In the genomic region with DNA sequence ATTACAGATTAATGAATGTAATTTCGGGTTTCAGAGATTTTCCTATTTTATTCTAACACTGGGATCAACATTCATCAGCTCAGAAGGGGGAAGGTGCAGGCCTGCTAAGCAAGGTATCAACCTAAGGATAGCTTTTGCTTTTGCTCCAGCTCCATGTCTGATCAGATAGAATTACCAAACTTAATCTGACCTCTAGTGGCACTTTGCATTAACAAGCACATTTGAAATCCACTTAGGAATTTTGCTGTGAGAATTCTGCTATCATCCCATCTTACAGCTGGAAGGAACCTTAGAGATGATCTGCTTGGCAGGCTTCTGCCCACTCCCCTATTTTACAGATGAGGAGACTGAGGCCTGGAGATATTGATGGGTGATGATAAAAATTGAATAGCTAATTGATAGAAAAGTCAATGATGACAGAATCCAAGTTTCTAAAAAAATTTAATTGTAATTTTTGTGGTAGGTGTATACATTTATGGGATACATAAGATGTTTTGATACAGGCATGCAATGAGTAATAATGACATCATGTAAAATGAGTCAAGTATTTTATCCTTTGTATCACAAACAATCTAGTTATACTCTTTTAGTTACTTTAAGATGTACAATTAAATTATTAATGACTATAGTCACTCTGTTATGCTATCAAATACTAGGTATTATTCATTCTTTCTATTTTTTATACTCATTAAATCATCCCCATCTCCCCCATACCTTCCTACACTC, we compare ENCODE assay signal across 9 cellular contexts.
DNase-seq lines count a peak whose midpoint lies in the region; ATAC-seq and TF ChIP-seq lines count a peak whose summit lies in the region.
"Had no signal": no experiment of that assay in that cellular context is flagged by ENCODE, and none has a peak within 500 bp of the region (broad histone marks: within the 10 kb centered on the region; RNA-seq: fewer than 3 reads in every experiment).

No MANE protein-coding gene starts in this region.

- H3K4me3 Mint-ChIP-seq in activated T-cell treated with anti-CD3 and anti-CD28 coated beads, Interleukin-2, amount 50 U/mL, for 72 hours: no peak overlapping the region
- H3K4me3 Mint-ChIP-seq: activated naive CD4-positive, alpha-beta T cell treated with anti-CD3 and anti-CD28 coated beads, Interleukin-2, amount 50 U/mL, for 24 hours had no signal

- peak overlapping the region; percentile 66 for H3K27ac Mint-ChIP-seq in activated T-cell treated with anti-CD3 and anti-CD28 coated beads, Interleukin-2, amount 50 U/mL, for 72 hours
- H3K27ac Mint-ChIP-seq: activated naive CD4-positive, alpha-beta T cell treated with anti-CD3 and anti-CD28 coated beads, Interleukin-2, amount 50 U/mL, for 24 hours had no signal

- intact Hi-C loops in breast epithelium (cut with DNase I; ENCODE audit: low total_unique reads) (loop anchor here (10.0 kb wide), 1 partner anchor 411 kb away; no protein-coding TSS in a partner anchor), tibial artery (cut with DNase I; ENCODE audit: low total_unique reads) (loop anchor here (2.0 to 10.0 kb wide), 3 partner anchors 221 to 415 kb away; no protein-coding TSS in a partner anchor)

- H3K36me3 ChIP-seq in breast epithelium: no peaks in the 10 kb centered on the region
- no peaks in the 10 kb centered on the region for H3K36me3 ChIP-seq in tibial artery

- no peaks in the 10 kb centered on the region for H3K9me3 ChIP-seq in breast epithelium
- H3K9me3 ChIP-seq in tibial artery: no peaks in the 10 kb centered on the region

- no peak for DNase-seq in activated T-cell treated with anti-CD3 and anti-CD28 coated beads, Interleukin-2, amount 50 U/mL, for 72 hours
- no peak for DNase-seq in activated T-cell treated with anti-CD3 and anti-CD28 coated beads, Interleukin-2, amount 50 U/mL, for 1 hour
- DNase-seq in NCI-H69 (lab: John Stamatoyannopoulos, UW) (peak; percentile 64), breast epithelium (ENCODE audit: low spot score in 2 of 2) (no peak), kidney tubule cell (ENCODE audit: low spot score) (peak; percentile 90), tibial artery (no peak)

- TF ChIP-seq POLR2A in breast epithelium (IDR thresholded peaks at IDR 0.05): no peak

- peaks cover 1 to 4% of the 10 kb centered on the region in 2 donors for H3K36me3 Mint-ChIP-seq in activated T-cell treated with anti-CD3 and anti-CD28 coated beads, Interleukin-2, amount 50 U/mL, for 72 hours (ENCODE audit: insufficient read depth in 2 of 2)

- no peak for ATAC-seq in activated T-cell treated with anti-CD3 and anti-CD28 coated beads, Interleukin-2, amount 50 U/mL, for 72 hours (replicated peaks in 1 of 2)
- ATAC-seq in HG03342 (IDR thresholded peaks at IDR 0.05; ENCODE audit: unreplicated experiment): peak; percentile 52
- no peak for ATAC-seq in HG02981 (IDR thresholded peaks at IDR 0.05; ENCODE audit: unreplicated experiment)

- peaks cover 23% of the 10 kb centered on the region for H3K27me3 Mint-ChIP-seq in activated T-cell treated with anti-CD3 and anti-CD28 coated beads, Interleukin-2, amount 50 U/mL, for 72 hours (ENCODE audit: low read depth)
- H3K27me3 Mint-ChIP-seq: activated naive CD4-positive, alpha-beta T cell treated with anti-CD3 and anti-CD28 coated beads, Interleukin-2, amount 50 U/mL, for 24 hours had no signal

- H3K27ac ChIP-seq in breast epithelium (no peak overlapping the region), tibial artery (no peak overlapping the region)

- no peaks in the 10 kb centered on the region for H3K27me3 ChIP-seq in breast epithelium
- H3K27me3 ChIP-seq in tibial artery: no peaks in the 10 kb centered on the region

- H3K4me1 Mint-ChIP-seq in activated T-cell treated with anti-CD3 and anti-CD28 coated beads, Interleukin-2, amount 50 U/mL, for 72 hours (ENCODE audit: low read depth): peaks cover 55% of the 10 kb centered on the region

- TF ChIP-seq CTCF in breast epithelium (IDR thresholded peaks at IDR 0.05) (peak; percentile 63 to 75 (median 67)), tibial artery (IDR thresholded peaks at IDR 0.05) (peak; percentile 56 to 81)

- no peaks in the 10 kb centered on the region for H3K4me1 ChIP-seq in breast epithelium
- H3K4me1 ChIP-seq in tibial artery: peaks cover 0 to 12% (median 5%) of the 10 kb centered on the region in 4 donors

- peaks cover 0 to 2% of the 10 kb centered on the region in 2 donors for H3K9me3 Mint-ChIP-seq in activated T-cell treated with anti-CD3 and anti-CD28 coated beads, Interleukin-2, amount 50 U/mL, for 72 hours
- H3K9me3 Mint-ChIP-seq: activated naive CD4-positive, alpha-beta T cell treated with anti-CD3 and anti-CD28 coated beads, Interleukin-2, amount 50 U/mL, for 24 hours had no signal

- no peak overlapping the region for H3K4me3 ChIP-seq in breast epithelium
- no peak overlapping the region for H3K4me3 ChIP-seq in tibial artery

Comparison
In these comparisons a context has a peak if more than half of its experiments do, and no peak if none do; other contexts are left out.
1. DNase-seq: peak in NCI-H69 (single experiment) and kidney tubule cell (single experiment); none in activated T-cell treated with anti-CD3 and anti-CD28 coated beads, Interleukin-2, amount 50 U/mL, for 72 hours (0 of 2), activated T-cell treated with anti-CD3 and anti-CD28 coated beads, Interleukin-2, amount 50 U/mL, for 1 hour (single experiment), breast epithelium (0 of 2) and tibial artery (0 of 2).